In the genomic region with DNA sequence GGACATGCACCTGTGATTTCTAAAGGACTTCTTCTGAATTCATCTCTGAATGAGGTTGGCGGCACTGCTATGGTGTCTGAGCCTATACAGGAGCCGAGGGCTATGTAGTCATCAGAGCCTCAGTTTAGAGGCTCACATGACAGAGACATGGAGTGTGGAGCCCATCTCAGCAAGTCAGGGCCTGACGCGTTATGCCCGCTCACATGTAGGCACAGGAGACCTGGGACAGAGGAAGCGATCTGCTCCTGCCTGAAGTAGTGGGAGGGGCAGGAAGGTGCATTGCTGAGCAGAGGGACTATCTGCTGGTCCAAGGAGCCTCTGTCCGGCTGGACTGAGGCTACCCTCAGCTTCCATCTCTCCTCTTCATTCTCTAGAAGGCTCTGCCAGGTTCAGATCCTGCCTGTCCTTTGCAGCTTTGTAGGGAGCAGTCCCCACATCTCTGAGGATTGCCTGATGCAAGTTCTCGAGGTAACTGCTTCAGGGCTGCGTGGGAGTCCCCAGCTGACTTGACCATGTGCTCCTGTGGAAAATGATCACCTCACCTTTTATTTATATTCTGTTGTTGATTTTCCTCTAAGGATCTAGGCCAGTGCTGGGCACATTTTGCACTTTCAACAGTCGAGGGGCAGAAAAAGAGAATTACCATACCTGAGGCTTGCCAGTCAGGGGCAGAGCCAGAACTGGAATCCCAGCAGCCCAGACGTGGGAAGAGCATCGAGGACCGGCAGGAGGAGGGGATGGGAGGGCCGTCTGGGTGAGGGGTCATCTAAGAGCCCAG, we compare ENCODE assay signal across 17 cellular contexts.
"Had no signal": no experiment of that assay in that cellular context is flagged by ENCODE, and none has a peak within 500 bp of the region (broad histone marks: within the 10 kb centered on the region; RNA-seq: fewer than 3 reads in every experiment).

No MANE protein-coding gene starts in this region.

- H3K36me3 ChIP-seq: ascending aorta, esophagus muscularis mucosa, neutrophil, sigmoid colon, spleen, thyroid gland, uterus had no signal

- H3K36me3 Mint-ChIP-seq: naive B cell had no signal

- H3K27ac Mint-ChIP-seq: activated naive CD4-positive, alpha-beta T cell treated with anti-CD3 and anti-CD28 coated beads for 36 hours; activated T-helper 17 cell treated with anti-CD3 and anti-CD28 coated beads, Interleukin-2, amount 50 U/mL, for 72 hours; T-helper 2 cell treated with Interferon-gamma antibody and Interleukin-4, amounts not matched to agents 5 μg/mL and 100 μg/mL, for 36 hours had no signal

- H3K9me3 Mint-ChIP-seq: activated naive CD4-positive, alpha-beta T cell treated with anti-CD3 and anti-CD28 coated beads for 36 hours; activated T-helper 17 cell treated with anti-CD3 and anti-CD28 coated beads, Interleukin-2, amount 50 U/mL, for 72 hours; naive B cell; T-helper 2 cell treated with Interferon-gamma antibody and Interleukin-4, amounts not matched to agents 5 μg/mL and 100 μg/mL, for 36 hours had no signal

- H3K9me3 ChIP-seq: ascending aorta, esophagus muscularis mucosa, neutrophil, sigmoid colon, spleen, thyroid gland, uterus had no signal

- H3K4me1 Mint-ChIP-seq: activated T-helper 17 cell treated with anti-CD3 and anti-CD28 coated beads, Interleukin-2, amount 50 U/mL, for 72 hours had no signal

- ATAC-seq: activated T-helper 17 cell treated with anti-CD3 and anti-CD28 coated beads, Interleukin-2, amount 50 U/mL, for 72 hours had no signal

- H3K4me1 ChIP-seq: ascending aorta had no signal

- DNase-seq: activated CD4-positive, alpha-beta T cell treated with anti-CD3 and anti-CD28 coated beads, Interleukin-2, amount 50 U/mL, for 1 hour; activated CD8-positive, alpha-beta memory T cell treated with anti-CD3 and anti-CD28 coated beads for 24 hours; activated naive CD4-positive, alpha-beta T cell treated with anti-CD3 and anti-CD28 coated beads for 36 hours; activated T-cell treated with anti-CD3 and anti-CD28 coated beads for 4 hours; dorsolateral prefrontal cortex; glutamatergic neuron; naive B cell; sigmoid colon; spleen; thyroid gland; uterus had no signal

- H3K27me3 Mint-ChIP-seq: activated T-helper 17 cell treated with anti-CD3 and anti-CD28 coated beads, Interleukin-2, amount 50 U/mL, for 72 hours had no signal

- H3K4me3 Mint-ChIP-seq: activated naive CD4-positive, alpha-beta T cell treated with anti-CD3 and anti-CD28 coated beads for 36 hours; activated T-helper 17 cell treated with anti-CD3 and anti-CD28 coated beads, Interleukin-2, amount 50 U/mL, for 72 hours; naive B cell; T-helper 2 cell treated with Interferon-gamma antibody and Interleukin-4, amounts not matched to agents 5 μg/mL and 100 μg/mL, for 36 hours had no signal

- H3K4me3 ChIP-seq: ascending aorta, dorsolateral prefrontal cortex, esophagus muscularis mucosa, sigmoid colon, spleen, thyroid gland, uterus had no signal

- H3K27me3 ChIP-seq: ascending aorta, dorsolateral prefrontal cortex, esophagus muscularis mucosa, sigmoid colon, spleen, thyroid gland, uterus had no signal

- H2AFZ ChIP-seq: parathyroid adenoma had no signal

- H3K9ac ChIP-seq: parathyroid adenoma had no signal

- H3K27ac ChIP-seq: ascending aorta, dorsolateral prefrontal cortex, esophagus muscularis mucosa, neutrophil, parathyroid adenoma, spleen, thyroid gland, uterus had no signal
